In genomic region chr15:69722924-69723323, GRCh38 we compare ENCODE assay signal across 16 cellular contexts.
"Had no signal": no experiment of that assay in that cellular context is flagged by ENCODE, and none has a peak within 500 bp of the region (broad histone marks: within the 10 kb centered on the region; RNA-seq: fewer than 3 reads in every experiment).

No MANE protein-coding gene starts in this region.

- H3K27me3 ChIP-seq: hepatocyte, right atrium auricular region, tibial nerve, uterus had no signal

- H3K4me3 ChIP-seq: cardiac muscle cell, hepatocyte, lung, right atrium auricular region, skin epidermis, tibial nerve, uterus had no signal

- DNase-seq: activated CD4-positive, alpha-beta T cell treated with anti-CD3 and anti-CD28 coated beads, Interleukin-2, amount 50 U/mL, for 48 hours; activated naive CD4-positive, alpha-beta T cell treated with anti-CD3 and anti-CD28 coated beads for 36 hours; islet precursor cell; stimulated activated CD4-positive, alpha-beta T cell treated with anti-CD3 and anti-CD28 coated beads, Interleukin-4, amount 100 ng/mL, for 24 hours; stimulated activated naive CD4-positive, alpha-beta T cell; T-helper 9 cell; uterus had no signal

- H3K4me3 Mint-ChIP-seq: activated naive CD4-positive, alpha-beta T cell treated with anti-CD3 and anti-CD28 coated beads for 36 hours had no signal

- H3K4me2 ChIP-seq: hepatocyte had no signal

- H3K9me3 Mint-ChIP-seq: activated naive CD4-positive, alpha-beta T cell treated with anti-CD3 and anti-CD28 coated beads for 36 hours; activated T-helper 2 cell treated with anti-CD3 and anti-CD28 coated beads, Interferon-gamma antibody, Interleukin-2, Interleukin-4, amounts not matched to agents 10 μg/mL and 5 μg/mL and 100 μg/mL, durations not matched to agents 14 hours and 24 hours and 36 hours had no signal

- H3K36me3 ChIP-seq: cardiac muscle cell, right atrium auricular region, tibial nerve, uterus, WERI-Rb-1 had no signal

- H3K9me3 ChIP-seq: right atrium auricular region, tibial nerve, uterus had no signal

- H3K27ac ChIP-seq: cardiac muscle cell, hepatocyte, right atrium auricular region, tibial nerve, uterus, WERI-Rb-1 had no signal

- H3K4me1 ChIP-seq: uterus had no signal

- H2AFZ ChIP-seq: hepatocyte had no signal

- H3K27ac Mint-ChIP-seq: activated naive CD4-positive, alpha-beta T cell treated with anti-CD3 and anti-CD28 coated beads for 36 hours; activated T-helper 2 cell treated with anti-CD3 and anti-CD28 coated beads, Interferon-gamma antibody, Interleukin-2, Interleukin-4, amounts not matched to agents 10 μg/mL and 5 μg/mL and 100 μg/mL, durations not matched to agents 14 hours and 24 hours and 36 hours had no signal

- ATAC-seq: esophagus mucosa had no signal

- H3K79me2 ChIP-seq: hepatocyte had no signal
